In genomic region chr9:106421772-106422171, GRCh38 we compare ENCODE assay signal across 11 cellular contexts.
DNase-seq lines count a peak whose midpoint lies in the region; ATAC-seq and TF ChIP-seq lines count a peak whose summit lies in the region.
"Had no signal": no experiment of that assay in that cellular context is flagged by ENCODE, and none has a peak within 500 bp of the region (broad histone marks: within the 10 kb centered on the region; RNA-seq: fewer than 3 reads in every experiment).

No MANE protein-coding gene starts in this region.

- H3K9me3 ChIP-seq in PC-3 (ENCODE audit: low read length) (no peaks in the 10 kb centered on the region), vagina (no peaks in the 10 kb centered on the region)

- H3K36me3 ChIP-seq in PC-3 (ENCODE audit: low read depth, low read length), result no peaks in the 10 kb centered on the region
- no peaks in the 10 kb centered on the region for H3K36me3 ChIP-seq in vagina
- H3K36me3 ChIP-seq: brain microvascular endothelial cell had no signal

- H3K27me3 ChIP-seq in PC-3 (ENCODE audit: low read length) (no peaks in the 10 kb centered on the region), vagina (no peaks in the 10 kb centered on the region)
- H3K27me3 ChIP-seq: brain microvascular endothelial cell had no signal

- peaks cover 3% of the 10 kb centered on the region for H3K9me3 Mint-ChIP-seq in Calu3 (ENCODE audit: low read depth, unreplicated experiment)
- H3K9me3 Mint-ChIP-seq in nephron progenitor cell, result no peaks in the 10 kb centered on the region

- H3K9me2 ChIP-seq in PC-3 (replicated peaks; ENCODE audit: low read length), result no peaks in the 10 kb centered on the region

- no peaks in the 10 kb centered on the region for H4K20me1 ChIP-seq in PC-3 (ENCODE audit: low read length)

- intact Hi-C loops in Calu3 (cut with micrococcal nuclease; ENCODE audit: unreplicated experiment), result loop anchor here (10.0 kb wide), 1 partner anchor 463 kb away; no protein-coding TSS in a partner anchor
- intact Hi-C loops in PC-3 (cut with micrococcal nuclease), result loop anchor here (5.0 to 10.0 kb wide), 2 partner anchors 223 to 509 kb away; no protein-coding TSS in a partner anchor
- intact Hi-C loops in vagina (cut with DNase I), result no loop called here

- BruUV-seq in Calu3 (replicated peaks; lab: Mats Ljungman, UMichigan) (no TSS peak), PC-3 (replicated peaks; lab: Mats Ljungman, UMichigan) (no TSS peak)

- H2AFZ ChIP-seq in PC-3 (ENCODE audit: low read length), result no peak overlapping the region

- POLR2A ChIA-PET in PC-3 (lab: Charles Lee; ENCODE audit: unreplicated experiment), result no interaction called here

- H3K4me3 Mint-ChIP-seq in Calu3 (ENCODE audit: low read depth, unreplicated experiment), result no peak overlapping the region
- H3K4me3 Mint-ChIP-seq in nephron progenitor cell, result no peak overlapping the region
- H3K4me3 Mint-ChIP-seq: T-helper 1 cell treated with Interleukin-12 subunit alpha and Interleukin-12 subunit beta and Interleukin-4 antibody, amounts not matched to agents 30 μg/mL and 1 μg/mL, for 36 hours had no signal

- H3K79me2 ChIP-seq in PC-3 (ENCODE audit: low read length), result no peaks in the 10 kb centered on the region

- TF ChIP-seq POLR2A in vagina (IDR thresholded peaks at IDR 0.05), result no peak

- TF ChIP-seq CTCF in Calu3 (IDR thresholded peaks at IDR 0.05; ENCODE audit: unreplicated experiment), result no peak
- no peak for TF ChIP-seq CTCF in PC-3 (conservative IDR thresholded peaks at IDR 0.05; ENCODE audit: low read depth, low read length)
- TF ChIP-seq CTCF in nephron progenitor cell (IDR thresholded peaks at IDR 0.05), result no peak
- TF ChIP-seq CTCF in vagina (IDR thresholded peaks at IDR 0.05), result no peak

- H3K4me2 ChIP-seq in PC-3 (ENCODE audit: low read length), result peak overlapping the region; percentile 72

- peak overlapping the region; percentile 73 for H3K9ac ChIP-seq in PC-3 (ENCODE audit: low read length)

- peaks cover 31% of the 10 kb centered on the region for H3K4me1 ChIP-seq in PC-3 (ENCODE audit: insufficient read depth, low read length)
- no peaks in the 10 kb centered on the region for H3K4me1 ChIP-seq in vagina

- DNase-seq in Calu3, result no peak
- DNase-seq in PC-3, result peak; percentile 79
- no peak for DNase-seq in stimulated activated CD8-positive, alpha-beta memory T cell treated with anti-CD3 and anti-CD28 coated beads, Interleukin-4, amount 100 ng/mL, for 48 hours
- DNase-seq in COLO829 (ENCODE audit: low spot score), result no peak
- DNase-seq in nephron progenitor cell, result no peak
- no peak for DNase-seq in vagina (ENCODE audit: extremely low spot score in 2 of 2)
- DNase-seq: brain microvascular endothelial cell, occipital lobe had no signal

- CTCF ChIA-PET in Calu3 (lab: Charles Lee) (no interaction called here), PC-3 (lab: Charles Lee) (no interaction called here)

- H3K4me1 Mint-ChIP-seq in Calu3 (ENCODE audit: low read depth, unreplicated experiment) (peaks cover 36% of the 10 kb centered on the region), nephron progenitor cell (peaks cover 26% of the 10 kb centered on the region)

- H3K36me3 Mint-ChIP-seq in Calu3 (ENCODE audit: insufficient read depth, unreplicated experiment) (peaks cover 6% of the 10 kb centered on the region), nephron progenitor cell (ENCODE audit: low read depth) (no peaks in the 10 kb centered on the region)

- H3K27me3 Mint-ChIP-seq in Calu3 (ENCODE audit: unreplicated experiment), result no peaks in the 10 kb centered on the region
- peaks cover 10% of the 10 kb centered on the region for H3K27me3 Mint-ChIP-seq in nephron progenitor cell (ENCODE audit: low read depth, poor library complexity)

- peak overlapping the region; percentile 71 for H3K27ac Mint-ChIP-seq in Calu3 (ENCODE audit: unreplicated experiment)
- no peak overlapping the region for H3K27ac Mint-ChIP-seq in nephron progenitor cell
- H3K27ac Mint-ChIP-seq: T-helper 1 cell treated with Interleukin-12 subunit alpha and Interleukin-12 subunit beta and Interleukin-4 antibody, amounts not matched to agents 30 μg/mL and 1 μg/mL, for 36 hours had no signal

- peaks cover 4% of the 10 kb centered on the region for H3F3A ChIP-seq in PC-3 (ENCODE audit: low read length, unreplicated experiment)

- H3K27ac ChIP-seq in PC-3 (ENCODE audit: low read length), result peak overlapping the region; percentile 95
- H3K27ac ChIP-seq in vagina, result no peak overlapping the region
- H3K27ac ChIP-seq: brain microvascular endothelial cell had no signal

- ATAC-seq in GM19043 (IDR thresholded peaks at IDR 0.05; ENCODE audit: low read depth, unreplicated experiment), result peak; percentile 42
- ATAC-seq in HG02981 (IDR thresholded peaks at IDR 0.05; ENCODE audit: unreplicated experiment), result peak; percentile 59
- peak; percentile 56 for ATAC-seq in PC-3

- H3K4me3 ChIP-seq in PC-3 (ENCODE audit: low read length) (no peak overlapping the region), vagina (no peak overlapping the region)
